ENCODE assay signal across 19 cellular contexts in the genomic region with DNA sequence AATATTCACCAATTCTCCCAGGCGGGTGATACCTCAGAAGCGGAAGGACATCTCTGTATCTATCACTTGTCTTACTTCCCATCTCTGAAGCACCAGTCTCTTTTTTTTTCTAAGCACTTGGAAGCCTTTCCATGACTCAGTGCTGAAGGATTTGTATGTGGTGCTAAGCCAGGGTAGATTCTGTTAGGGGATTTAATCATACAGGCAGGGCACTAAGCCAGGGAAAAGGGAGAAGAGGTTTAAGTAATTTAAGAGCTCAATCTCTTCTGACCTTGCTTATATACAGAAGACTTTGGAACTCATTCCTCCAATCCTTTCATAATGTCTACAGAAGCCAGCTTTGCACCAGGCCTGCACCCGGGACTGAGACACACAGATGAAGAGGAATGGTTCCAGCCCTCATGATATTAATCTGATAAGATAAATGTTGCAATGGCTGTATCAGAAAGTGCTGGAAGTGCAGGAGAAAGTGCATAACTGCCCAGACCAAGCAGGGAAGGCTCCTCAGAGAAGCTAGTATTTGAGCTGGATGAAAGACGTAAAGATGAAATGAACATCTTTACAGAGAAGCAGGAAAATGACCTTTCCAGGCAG. TPM values are rescaled to one million over a fixed set of nuclear protein-coding genes. Genes with fewer than 3 reads are reported as not detected.
A peak's percentile ranks its signal among the peaks of the same experiment; 100 is the strongest.
DNase-seq lines count a peak whose midpoint lies in the region; ATAC-seq and TF ChIP-seq lines count a peak whose summit lies in the region.
"Had no signal": no experiment of that assay in that cellular context is flagged by ENCODE, and none has a peak within 500 bp of the region (broad histone marks: within the 10 kb centered on the region; RNA-seq: fewer than 3 reads in every experiment).

No MANE protein-coding gene starts in this region.

- WGBS in body of pancreas, 2 donors = 71 to 77% methylated on average over 4 of the region's 4 CpGs

- no peak overlapping the region for H3K4me3 Mint-ChIP-seq in CD8-positive, alpha-beta memory T cell
- H3K4me3 Mint-ChIP-seq: activated CD4-positive, alpha-beta memory T cell treated with anti-CD3 and anti-CD28 coated beads for 36 hours had no signal

- CTCF ChIA-PET in RWPE1 (lab: Yijun Ruan, JAX) = no interaction called here
- CTCF ChIA-PET in CD8-positive, alpha-beta memory T cell (lab: Charles Lee) = no interaction called here

- peaks cover 0 to 3% (median 0%) of the 10 kb centered on the region in 3 donors for H3K36me3 Mint-ChIP-seq in CD8-positive, alpha-beta memory T cell
- H3K36me3 Mint-ChIP-seq: activated CD4-positive, alpha-beta memory T cell treated with anti-CD3 and anti-CD28 coated beads for 36 hours had no signal

- ATAC-seq in body of pancreas = no peak
- ATAC-seq: K562; stimulated activated naive CD8-positive, alpha-beta T cell treated with anti-CD3 and anti-CD28 coated beads, Interleukin-15, Interleukin-2, amounts not matched to agents 100 U/mL and 50 U/mL, for 24 hours had no signal

- H3K4me1 Mint-ChIP-seq in CD8-positive, alpha-beta memory T cell = no peaks in the 10 kb centered on the region

- DNase-seq in EL = peak; percentile 91
- peak; percentile 24 for DNase-seq in RWPE1 (ENCODE audit: low spot score)
- DNase-seq in fibroblast of peridontal ligament (ENCODE audit: extremely low read depth) = peak; percentile 93
- peak; percentile 89 for DNase-seq in retinal pigment epithelial cell (ENCODE audit: low read depth)
- DNase-seq in body of pancreas = no peak
- no peak for DNase-seq in CD8-positive, alpha-beta memory T cell
- DNase-seq in GM19238 (ENCODE audit: insufficient read length, low spot score) = no peak
- no peak for DNase-seq in DMS79 (lab: John Stamatoyannopoulos, UW)
- DNase-seq: activated CD4-positive, alpha-beta memory T cell treated with anti-CD3 and anti-CD28 coated beads for 36 hours; activated gamma-delta T cell treated with Interleukin-2 at 50 U/mL for 16 hours; colonic mucosa; NCI-H2107; posterior cingulate gyrus; stimulated activated CD4-positive, alpha-beta T cell treated with anti-CD3 and anti-CD28 coated beads, Interleukin-4, amount 100 ng/mL, for 1 hour; stimulated activated naive CD8-positive, alpha-beta T cell treated with anti-CD3 and anti-CD28 coated beads, Interleukin-15, Interleukin-2, amounts not matched to agents 100 U/mL and 50 U/mL, for 24 hours; T-helper 2 cell had no signal

- no peak for TF ChIP-seq POLR2A in body of pancreas (IDR thresholded peaks at IDR 0.05)

- peaks cover 0 to 6% (median 0%) of the 10 kb centered on the region in 3 donors for H3K9me3 ChIP-seq in body of pancreas
- no peaks in the 10 kb centered on the region for H3K9me3 ChIP-seq in CD8-positive, alpha-beta memory T cell (ENCODE audit: low read length)
- H3K9me3 ChIP-seq: colonic mucosa had no signal

- H3K36me3 ChIP-seq in body of pancreas (replicated peaks in 1 of 2; ENCODE audit: insufficient read depth in 1 of 2, low read depth in 2 of 2) = no peaks in the 10 kb centered on the region
- no peaks in the 10 kb centered on the region for H3K36me3 ChIP-seq in CD8-positive, alpha-beta memory T cell (ENCODE audit: insufficient read depth, low read length)
- H3K36me3 ChIP-seq: colonic mucosa had no signal

- no peak overlapping the region for H3K27ac Mint-ChIP-seq in CD8-positive, alpha-beta memory T cell
- H3K27ac Mint-ChIP-seq: activated CD4-positive, alpha-beta memory T cell treated with anti-CD3 and anti-CD28 coated beads for 36 hours had no signal

- POLR2A ChIA-PET in RWPE1 (lab: Yijun Ruan, JAX; ENCODE audit: low non-redundant PET) = no interaction called here
- POLR2A ChIA-PET in CD8-positive, alpha-beta memory T cell (lab: Charles Lee) = no interaction called here

- no peaks in the 10 kb centered on the region for H3K27me3 ChIP-seq in body of pancreas
- H3K27me3 ChIP-seq in CD8-positive, alpha-beta memory T cell (ENCODE audit: insufficient read depth, low read length, poor library complexity, severe bottlenecking) = no peaks in the 10 kb centered on the region
- H3K27me3 ChIP-seq: colonic mucosa had no signal

- TF ChIP-seq CTCF in RWPE1 (conservative IDR thresholded peaks at IDR 0.05; ENCODE audit: low read depth) (no peak), retinal pigment epithelial cell (conservative IDR thresholded peaks at IDR 0.05; ENCODE audit: low read depth, low read length) (no peak), body of pancreas (IDR thresholded peaks at IDR 0.05) (no peak)

- peaks cover 9 to 18% of the 10 kb centered on the region in 2 donors for H3K27me3 Mint-ChIP-seq in CD8-positive, alpha-beta memory T cell

- H3K9me3 Mint-ChIP-seq in CD8-positive, alpha-beta memory T cell = peaks cover 0 to 7% (median 0%) of the 10 kb centered on the region in 5 donors

- no peak overlapping the region for H3K27ac ChIP-seq in RWPE1
- H3K27ac ChIP-seq in body of pancreas = no peak overlapping the region
- H3K27ac ChIP-seq in CD8-positive, alpha-beta memory T cell (ENCODE audit: low read depth, low read length) = no peak overlapping the region
- H3K27ac ChIP-seq: colonic mucosa had no signal

- H3K4me3 ChIP-seq in retinal pigment epithelial cell (ENCODE audit: low read length) = no peak overlapping the region
- no peak overlapping the region for H3K4me3 ChIP-seq in body of pancreas
- H3K4me3 ChIP-seq in CD8-positive, alpha-beta memory T cell (ENCODE audit: low read length) = no peak overlapping the region
- H3K4me3 ChIP-seq: colonic mucosa, K562 had no signal

- intact Hi-C loops in body of pancreas (cut with DNase I) = no loop called here

- no peaks in the 10 kb centered on the region for H3K4me1 ChIP-seq in body of pancreas
- H3K4me1 ChIP-seq in CD8-positive, alpha-beta memory T cell (ENCODE audit: insufficient read depth, low read length) = no peaks in the 10 kb centered on the region
- H3K4me1 ChIP-seq: colonic mucosa had no signal

RNA-seq across cellular contexts. Expression of a gene that starts 11.0 kb away (rescaled TPM):
- under 1 TPM in 1 of 2 donors, not detected in 1; 0.26 TPM for total RNA-seq in body of pancreas
- total RNA-seq in CD8-positive, alpha-beta memory T cell = not detected
- polyA plus RNA-seq in CD8-positive, alpha-beta memory T cell = not detected
- total RNA-seq: activated CD4-positive, alpha-beta memory T cell treated with anti-CD3 and anti-CD28 coated beads for 36 hours; K562; liver; OCI-LY7 had no signal
- polyA plus RNA-seq: K562 had no signal

Comparison
In these comparisons a context has a peak if more than half of its experiments do, and no peak if none do; other contexts are left out.
1. DNase-seq: peak in EL (single experiment), RWPE1 (single experiment), fibroblast of peridontal ligament (single experiment) and retinal pigment epithelial cell (single experiment); none in body of pancreas (0 of 4), CD8-positive, alpha-beta memory T cell (0 of 5), GM19238 (single experiment) and DMS79 (single experiment).